ENCODE assay signal across 11 cellular contexts in the genomic region with DNA sequence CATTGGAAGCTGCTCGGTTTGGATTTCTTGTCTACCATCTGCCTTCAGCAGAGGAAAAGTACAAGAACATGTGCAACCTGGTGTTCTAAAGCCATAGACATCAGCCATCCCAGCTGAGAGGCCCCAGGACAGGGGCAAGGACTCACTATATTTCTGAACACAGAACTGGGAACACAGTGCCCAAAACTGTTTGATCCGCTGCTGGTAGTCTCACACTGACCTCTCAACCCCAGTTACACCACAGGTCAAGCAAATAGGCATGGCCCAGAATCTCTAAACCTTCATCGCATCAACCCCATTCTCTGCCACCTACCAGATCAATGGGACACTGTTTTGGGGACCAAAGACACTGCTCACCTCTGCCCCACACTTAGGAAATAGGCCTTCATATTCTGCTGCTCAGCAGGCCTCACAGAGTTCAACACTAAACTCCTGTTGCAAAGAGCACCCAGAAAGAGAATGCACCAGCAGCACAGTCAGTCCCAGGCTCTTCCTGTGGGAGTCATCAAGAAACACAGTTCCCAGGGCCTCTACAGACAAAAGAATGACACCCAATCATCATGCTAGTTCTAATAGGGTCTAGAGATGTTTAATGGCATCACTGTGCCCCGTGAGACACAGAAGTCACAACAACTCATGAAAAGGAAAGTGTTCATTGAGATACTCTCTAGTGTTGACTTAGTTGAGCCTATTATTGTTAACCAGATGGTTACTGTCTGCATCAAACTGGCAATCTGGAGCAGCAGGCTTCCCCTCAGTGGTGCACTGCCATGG. TPM values are rescaled to one million over a fixed set of nuclear protein-coding genes. Genes with fewer than 3 reads are reported as not detected.
A peak's percentile ranks its signal among the peaks of the same experiment; 100 is the strongest.
DNase-seq lines count a peak whose midpoint lies in the region; ATAC-seq and TF ChIP-seq lines count a peak whose summit lies in the region.
"Had no signal": no experiment of that assay in that cellular context is flagged by ENCODE, and none has a peak within 500 bp of the region (broad histone marks: within the 10 kb centered on the region; RNA-seq: fewer than 3 reads in every experiment).

No MANE protein-coding gene starts in this region.

- H3K4me1 ChIP-seq in ACC112 (ENCODE audit: control insufficient read depth, insufficient read depth, low read length, unreplicated experiment): peaks cover 48% of the 10 kb centered on the region
- H3K4me1 ChIP-seq in lower lobe of right lung: peaks cover 30% of the 10 kb centered on the region

- no peak overlapping the region for H3K27ac ChIP-seq in ACC112 (ENCODE audit: low read depth, low read length)
- no peak overlapping the region for H3K27ac ChIP-seq in lower lobe of right lung

- H3K9me3 ChIP-seq in lower lobe of right lung: no peaks in the 10 kb centered on the region

- H2AFZ ChIP-seq in ACC112 (ENCODE audit: low read length, unreplicated experiment): no peak overlapping the region

- peaks cover 36% of the 10 kb centered on the region for H3K4me1 Mint-ChIP-seq in activated naive CD8-positive, alpha-beta T cell treated with anti-CD3 and anti-CD28 coated beads, Interleukin-2, amount 10 ng/mL, durations not matched to agents 7 days and 5 days

- peak overlapping the region; percentile 6 for H3K4me3 Mint-ChIP-seq in activated naive CD8-positive, alpha-beta T cell treated with anti-CD3 and anti-CD28 coated beads, Interleukin-2, amount 10 ng/mL, durations not matched to agents 7 days and 5 days

- no peaks in the 10 kb centered on the region for H3K79me2 ChIP-seq in ACC112 (ENCODE audit: control insufficient read depth, insufficient read depth, low read length, unreplicated experiment)

- H3K27me3 Mint-ChIP-seq in activated naive CD8-positive, alpha-beta T cell treated with anti-CD3 and anti-CD28 coated beads, Interleukin-2, amount 10 ng/mL, durations not matched to agents 7 days and 5 days: no peaks in the 10 kb centered on the region

- H3K36me3 ChIP-seq in ACC112 (ENCODE audit: insufficient read depth, low read length) (no peaks in the 10 kb centered on the region), lower lobe of right lung (no peaks in the 10 kb centered on the region)

- H3K4me3 ChIP-seq in ACC112 (ENCODE audit: low read depth, low read length): 0 out of 2 replicates have a peak overlapping the region, but pooled peaks have one; percentile 4
- H3K4me3 ChIP-seq in lower lobe of right lung: peak overlapping the region; percentile 48

- no peaks in the 10 kb centered on the region for H3K27me3 ChIP-seq in ACC112 (ENCODE audit: insufficient read depth, low read length)
- H3K27me3 ChIP-seq in lower lobe of right lung (ENCODE audit: low read depth): no peaks in the 10 kb centered on the region

- H3K27ac Mint-ChIP-seq in activated naive CD8-positive, alpha-beta T cell treated with anti-CD3 and anti-CD28 coated beads, Interleukin-2, amount 10 ng/mL, durations not matched to agents 7 days and 5 days: no peak overlapping the region

- peak; percentile 5 for ATAC-seq in activated naive CD8-positive, alpha-beta T cell treated with anti-CD3 and anti-CD28 coated beads, Interleukin-2, amount 10 ng/mL, durations not matched to agents 7 days and 5 days (ENCODE audit: low read depth)
- no peak for ATAC-seq in lower lobe of right lung
- ATAC-seq in GM21576 (IDR thresholded peaks at IDR 0.05; ENCODE audit: unreplicated experiment): no peak
- ATAC-seq in HG02571 (IDR thresholded peaks at IDR 0.05; ENCODE audit: unreplicated experiment): no peak
- ATAC-seq in HG03521 (IDR thresholded peaks at IDR 0.05; ENCODE audit: unreplicated experiment): no peak

- no peak for TF ChIP-seq CTCF in lower lobe of right lung (IDR thresholded peaks at IDR 0.05)

- peaks cover 9% of the 10 kb centered on the region for H3K36me3 Mint-ChIP-seq in activated naive CD8-positive, alpha-beta T cell treated with anti-CD3 and anti-CD28 coated beads, Interleukin-2, amount 10 ng/mL, durations not matched to agents 7 days and 5 days

- intact Hi-C loops in lower lobe of right lung (cut with DNase I): no loop called here

- H3K9me3 Mint-ChIP-seq in activated naive CD8-positive, alpha-beta T cell treated with anti-CD3 and anti-CD28 coated beads, Interleukin-2, amount 10 ng/mL, durations not matched to agents 7 days and 5 days: peaks cover 4% of the 10 kb centered on the region

- POLR2A ChIA-PET in activated naive CD8-positive, alpha-beta T cell treated with anti-CD3 and anti-CD28 coated beads, Interleukin-2, amount 10 ng/mL, durations not matched to agents 7 days and 5 days (lab: Charles Lee): interaction anchor here (1.2 to 4.9 kb wide), 5 partner anchors 19 to 68 kb away, joined by 4 to 47 read pairs (median 6); a partner anchor contains a TSS

- DNase-seq in EH (ENCODE audit: low read depth) (peak; percentile 44), lower lobe of right lung (no peak), iPS-NIHi7 (ENCODE audit: extremely low spot score) (no peak)
- no peak for DNase-seq in activated naive CD8-positive, alpha-beta T cell treated with anti-CD3 and anti-CD28 coated beads, Interleukin-2, amount 10 ng/mL, durations not matched to agents 7 days and 5 days
- DNase-seq: activated CD4-positive, CD25-positive, alpha-beta regulatory T cell treated with anti-CD3 and anti-CD28 coated beads, Interleukin-2, amount 50 U/mL, for 72 hours; EL; NCI-H774 had no signal

RNA-seq across cellular contexts. Expression of a gene that starts 1.8 kb away (rescaled TPM):
- total RNA-seq in activated naive CD8-positive, alpha-beta T cell treated with anti-CD3 and anti-CD28 coated beads, Interleukin-2, amount 10 ng/mL, durations not matched to agents 7 days and 5 days: 10 to 100 TPM; 16.3 to 21.2 TPM
- total RNA-seq in lower lobe of right lung: 6.7 TPM

RNA-seq across cellular contexts. Expression of a gene that starts 20.1 kb away (rescaled TPM):
- total RNA-seq in activated naive CD8-positive, alpha-beta T cell treated with anti-CD3 and anti-CD28 coated beads, Interleukin-2, amount 10 ng/mL, durations not matched to agents 7 days and 5 days: 10 to 100 TPM; 31.4 to 31.7 TPM
- 21.7 TPM for total RNA-seq in lower lobe of right lung
